In the genomic region with DNA sequence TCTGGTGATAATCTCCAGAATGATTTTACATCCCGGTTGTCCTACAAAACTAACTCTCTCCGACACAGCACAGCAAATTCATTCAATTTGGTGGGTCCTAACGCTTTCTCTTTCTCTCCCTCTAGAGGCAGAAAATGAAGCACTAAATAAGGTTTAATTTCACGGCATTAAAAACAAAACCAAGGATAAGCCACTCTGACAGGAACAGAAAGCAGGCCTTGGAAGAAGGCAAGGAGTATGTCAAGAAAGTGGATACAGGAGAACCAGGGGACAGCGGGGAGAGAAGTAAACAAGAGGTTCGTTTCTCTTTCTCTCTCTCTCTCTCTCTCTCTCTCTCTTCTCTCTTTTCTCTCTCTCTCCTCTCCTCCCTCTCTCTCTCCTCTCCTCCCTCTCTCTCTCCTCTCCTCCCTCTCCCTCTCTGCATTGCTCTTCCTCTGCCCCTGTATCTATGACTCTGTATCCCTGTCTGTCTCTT, we compare ENCODE assay signal across 1 cellular context.
TF ChIP-seq lines count a peak whose summit lies in the region.

No MANE protein-coding gene starts in this region.

TF ChIP-seq in GM12878, 131 proteins besides CTCF, POLR2A, EP300 and RAD21 (continued from another document):
- TF ChIP-seq, protein P1, sequence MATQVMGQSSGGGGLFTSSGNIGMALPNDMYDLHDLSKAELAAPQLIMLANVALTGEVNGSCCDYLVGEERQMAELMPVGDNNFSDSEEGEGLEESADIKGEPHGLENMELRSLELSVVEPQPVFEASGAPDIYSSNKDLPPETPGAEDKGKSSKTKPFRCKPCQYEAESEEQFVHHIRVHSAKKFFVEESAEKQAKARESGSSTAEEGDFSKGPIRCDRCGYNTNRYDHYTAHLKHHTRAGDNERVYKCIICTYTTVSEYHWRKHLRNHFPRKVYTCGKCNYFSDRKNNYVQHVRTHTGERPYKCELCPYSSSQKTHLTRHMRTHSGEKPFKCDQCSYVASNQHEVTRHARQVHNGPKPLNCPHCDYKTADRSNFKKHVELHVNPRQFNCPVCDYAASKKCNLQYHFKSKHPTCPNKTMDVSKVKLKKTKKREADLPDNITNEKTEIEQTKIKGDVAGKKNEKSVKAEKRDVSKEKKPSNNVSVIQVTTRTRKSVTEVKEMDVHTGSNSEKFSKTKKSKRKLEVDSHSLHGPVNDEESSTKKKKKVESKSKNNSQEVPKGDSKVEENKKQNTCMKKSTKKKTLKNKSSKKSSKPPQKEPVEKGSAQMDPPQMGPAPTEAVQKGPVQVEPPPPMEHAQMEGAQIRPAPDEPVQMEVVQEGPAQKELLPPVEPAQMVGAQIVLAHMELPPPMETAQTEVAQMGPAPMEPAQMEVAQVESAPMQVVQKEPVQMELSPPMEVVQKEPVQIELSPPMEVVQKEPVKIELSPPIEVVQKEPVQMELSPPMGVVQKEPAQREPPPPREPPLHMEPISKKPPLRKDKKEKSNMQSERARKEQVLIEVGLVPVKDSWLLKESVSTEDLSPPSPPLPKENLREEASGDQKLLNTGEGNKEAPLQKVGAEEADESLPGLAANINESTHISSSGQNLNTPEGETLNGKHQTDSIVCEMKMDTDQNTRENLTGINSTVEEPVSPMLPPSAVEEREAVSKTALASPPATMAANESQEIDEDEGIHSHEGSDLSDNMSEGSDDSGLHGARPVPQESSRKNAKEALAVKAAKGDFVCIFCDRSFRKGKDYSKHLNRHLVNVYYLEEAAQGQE (IDR thresholded peaks at IDR 0.05; ENCODE audit: low read depth, low read length), result no peak
- TF ChIP-seq FOS (IDR thresholded peaks at IDR 0.05; ENCODE audit: borderline replicate concordance, extremely low read depth, insufficient read length) (no peak), SRF (IDR thresholded peaks at IDR 0.05; ENCODE audit: low read depth in 2 of 2, low read length in 2 of 2) (no peak), SUZ12 (IDR thresholded peaks at IDR 0.05; ENCODE audit: unreplicated experiment) (no peak), NBN (IDR thresholded peaks at IDR 0.05) (peak; percentile 51; the same call in 1 of the 2 replicates), ZNF622 (IDR thresholded peaks at IDR 0.05) (no peak), HDGF (IDR thresholded peaks at IDR 0.05) (peak; percentile 93; the same call in 1 of the 2 replicates), POU2F2 (IDR thresholded peaks at IDR 0.05; ENCODE audit: borderline replicate concordance, low read depth, low read length) (no peak), YBX1 (IDR thresholded peaks at IDR 0.05) (peak; percentile 72; the same call in 1 of the 2 replicates), IKZF2 (IDR thresholded peaks at IDR 0.05) (peak in 1 of 2 experiments; percentile 25; a peak in 1 of 4 replicates), ZZZ3 (IDR thresholded peaks at IDR 0.05; ENCODE audit: control insufficient read depth, insufficient read length, low read depth) (peak; percentile 89), STAT3 (IDR thresholded peaks at IDR 0.05; ENCODE audit: low read depth, low read length) (no peak)
- TF ChIP-seq, protein P2, sequence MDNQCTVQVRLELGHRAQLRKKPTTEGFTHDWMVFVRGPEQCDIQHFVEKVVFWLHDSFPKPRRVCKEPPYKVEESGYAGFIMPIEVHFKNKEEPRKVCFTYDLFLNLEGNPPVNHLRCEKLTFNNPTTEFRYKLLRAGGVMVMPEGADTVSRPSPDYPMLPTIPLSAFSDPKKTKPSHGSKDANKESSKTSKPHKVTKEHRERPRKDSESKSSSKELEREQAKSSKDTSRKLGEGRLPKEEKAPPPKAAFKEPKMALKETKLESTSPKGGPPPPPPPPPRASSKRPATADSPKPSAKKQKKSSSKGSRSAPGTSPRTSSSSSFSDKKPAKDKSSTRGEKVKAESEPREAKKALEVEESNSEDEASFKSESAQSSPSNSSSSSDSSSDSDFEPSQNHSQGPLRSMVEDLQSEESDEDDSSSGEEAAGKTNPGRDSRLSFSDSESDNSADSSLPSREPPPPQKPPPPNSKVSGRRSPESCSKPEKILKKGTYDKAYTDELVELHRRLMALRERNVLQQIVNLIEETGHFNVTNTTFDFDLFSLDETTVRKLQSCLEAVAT (IDR thresholded peaks at IDR 0.05), result peak; percentile 80
- TF ChIP-seq, protein P3, sequence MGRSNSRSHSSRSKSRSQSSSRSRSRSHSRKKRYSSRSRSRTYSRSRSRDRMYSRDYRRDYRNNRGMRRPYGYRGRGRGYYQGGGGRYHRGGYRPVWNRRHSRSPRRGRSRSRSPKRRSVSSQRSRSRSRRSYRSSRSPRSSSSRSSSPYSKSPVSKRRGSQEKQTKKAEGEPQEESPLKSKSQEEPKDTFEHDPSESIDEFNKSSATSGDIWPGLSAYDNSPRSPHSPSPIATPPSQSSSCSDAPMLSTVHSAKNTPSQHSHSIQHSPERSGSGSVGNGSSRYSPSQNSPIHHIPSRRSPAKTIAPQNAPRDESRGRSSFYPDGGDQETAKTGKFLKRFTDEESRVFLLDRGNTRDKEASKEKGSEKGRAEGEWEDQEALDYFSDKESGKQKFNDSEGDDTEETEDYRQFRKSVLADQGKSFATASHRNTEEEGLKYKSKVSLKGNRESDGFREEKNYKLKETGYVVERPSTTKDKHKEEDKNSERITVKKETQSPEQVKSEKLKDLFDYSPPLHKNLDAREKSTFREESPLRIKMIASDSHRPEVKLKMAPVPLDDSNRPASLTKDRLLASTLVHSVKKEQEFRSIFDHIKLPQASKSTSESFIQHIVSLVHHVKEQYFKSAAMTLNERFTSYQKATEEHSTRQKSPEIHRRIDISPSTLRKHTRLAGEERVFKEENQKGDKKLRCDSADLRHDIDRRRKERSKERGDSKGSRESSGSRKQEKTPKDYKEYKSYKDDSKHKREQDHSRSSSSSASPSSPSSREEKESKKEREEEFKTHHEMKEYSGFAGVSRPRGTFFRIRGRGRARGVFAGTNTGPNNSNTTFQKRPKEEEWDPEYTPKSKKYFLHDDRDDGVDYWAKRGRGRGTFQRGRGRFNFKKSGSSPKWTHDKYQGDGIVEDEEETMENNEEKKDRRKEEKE (IDR thresholded peaks at IDR 0.05), result no peak
